In the genomic region with DNA sequence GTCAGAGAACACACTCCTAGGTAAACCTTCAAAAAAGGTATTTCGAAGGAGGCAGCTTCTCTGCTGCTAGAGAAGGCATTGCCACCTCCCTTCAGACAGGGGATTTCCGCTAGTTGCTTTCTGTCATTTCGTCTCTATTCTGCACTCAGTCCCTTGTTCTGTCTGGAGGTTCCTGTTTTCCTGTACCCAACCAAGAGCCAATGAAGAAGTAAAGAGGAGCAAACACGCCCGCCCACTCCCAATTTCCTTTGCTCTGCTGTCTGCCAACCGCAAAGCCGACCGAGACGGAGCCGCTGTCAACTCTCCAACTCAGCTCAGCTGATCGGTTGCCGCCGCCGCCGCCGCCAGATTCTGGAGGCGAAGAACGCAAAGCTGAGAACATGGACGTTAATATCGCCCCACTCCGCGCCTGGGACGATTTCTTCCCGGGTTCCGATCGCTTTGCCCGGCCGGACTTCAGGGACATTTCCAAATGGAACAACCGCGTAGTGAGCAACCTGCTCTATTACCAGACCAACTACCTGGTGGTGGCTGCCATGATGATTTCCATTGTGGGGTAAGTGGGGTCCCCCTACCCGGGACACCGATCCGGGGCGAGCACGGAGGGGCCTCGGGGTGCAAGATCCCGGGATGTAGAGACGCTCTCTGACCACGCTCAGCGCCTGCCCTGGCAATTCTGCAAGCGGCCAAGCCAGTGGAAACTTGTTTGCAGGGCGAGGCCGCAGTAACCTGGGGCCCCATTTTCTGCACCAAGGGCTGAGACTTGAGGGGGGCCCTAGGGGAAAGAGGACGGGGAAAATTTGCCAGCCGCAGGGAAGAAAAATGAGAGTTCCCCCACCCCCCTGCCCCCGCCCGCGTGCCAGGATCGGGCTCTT, we compare ENCODE assay signal across 8 cellular contexts. TPM values are rescaled to one million over a fixed set of nuclear protein-coding genes. Genes with fewer than 3 reads are reported as not detected.
DNase-seq lines count a peak whose midpoint lies in the region; ATAC-seq and TF ChIP-seq lines count a peak whose summit lies in the region.

A gene with protein sequence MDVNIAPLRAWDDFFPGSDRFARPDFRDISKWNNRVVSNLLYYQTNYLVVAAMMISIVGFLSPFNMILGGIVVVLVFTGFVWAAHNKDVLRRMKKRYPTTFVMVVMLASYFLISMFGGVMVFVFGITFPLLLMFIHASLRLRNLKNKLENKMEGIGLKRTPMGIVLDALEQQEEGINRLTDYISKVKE (plus strand): TSS at position 270 of the 875 bp plus-strand sequence. CDS start 111 bp downstream, at position 381.

- DNase-seq in Calu3 (peak; percentile 88), PC-3 (peak; percentile 74), activated T-cell treated with anti-CD3 and anti-CD28 coated beads for 48 hours (ENCODE audit: low read depth) (peak; percentile 86), epithelial cell of proximal tubule (ENCODE audit: low read depth) (peak; percentile 82)
- DNase-seq in stimulated activated CD8-positive, alpha-beta memory T cell treated with anti-CD3 and anti-CD28 coated beads, Interleukin-4, amount 100 ng/mL, for 48 hours: peak; percentile 93

- BruUV-seq in Calu3 (replicated peaks; lab: Mats Ljungman, UMichigan) (TSS peak; percentile 28), PC-3 (replicated peaks; lab: Mats Ljungman, UMichigan) (TSS peak; percentile 60)

- H3K4me2 ChIP-seq in PC-3 (ENCODE audit: low read length): peak within 1 kb of the TSS; percentile 99

- 2% methylated on average over 49 of the region's 49 CpGs for WGBS in HUES64

- CTCF ChIA-PET in Calu3 (lab: Charles Lee): interaction anchor here (0.6 to 1.1 kb wide), 3 partner anchors 19 to 116 kb away, joined by 3 to 4 read pairs (median 3); no protein-coding TSS in a partner anchor
- CTCF ChIA-PET in PC-3 (lab: Charles Lee): no interaction called here

- H3K9ac ChIP-seq in HUES64 (ENCODE audit: low read depth, low read length) (peak within 1 kb of the TSS; percentile 57), PC-3 (ENCODE audit: low read length) (peak within 1 kb of the TSS; percentile 94), mucosa of rectum (ENCODE audit: low read depth in 1 of 2, low read length in 2 of 2) (peak within 1 kb of the TSS; percentile 87 to 91)

- H3K4me3 ChIP-seq in HUES64 (ENCODE audit: low read length): peak within 1 kb of the TSS; percentile 85
- H3K4me3 ChIP-seq in PC-3 (ENCODE audit: low read length): peak within 1 kb of the TSS; percentile 85
- H3K4me3 ChIP-seq in epithelial cell of proximal tubule (ENCODE audit: low read depth, low read length): peak within 1 kb of the TSS; percentile 94
- H3K4me3 ChIP-seq in mucosa of rectum (ENCODE audit: low read length in 2 of 2): peak within 1 kb of the TSS; percentile 77 to 86

- H3K36me3 Mint-ChIP-seq in Calu3 (ENCODE audit: insufficient read depth, unreplicated experiment): peaks cover 41% of the 10 kb centered on the region

- H4K20me1 ChIP-seq in PC-3 (ENCODE audit: low read length): no peaks in the 10 kb centered on the region

- peak within 1 kb of the TSS; percentile 82 for H3K4me3 Mint-ChIP-seq in Calu3 (ENCODE audit: low read depth, unreplicated experiment)

- H3K27me3 ChIP-seq in HUES64 (ENCODE audit: insufficient read depth, low read length) (no peaks in the 10 kb centered on the region), PC-3 (ENCODE audit: low read length) (no peaks in the 10 kb centered on the region), mucosa of rectum (ENCODE audit: control insufficient read depth in 2 of 2, insufficient read depth in 2 of 2, low read length in 2 of 2) (no peaks in the 10 kb centered on the region)

- H3K79me2 ChIP-seq in PC-3 (ENCODE audit: low read length): peaks cover 43% of the 10 kb centered on the region

- peaks cover 50% of the 10 kb centered on the region for H3K4me1 ChIP-seq in HUES64 (ENCODE audit: insufficient read depth, low read length)
- H3K4me1 ChIP-seq in PC-3 (ENCODE audit: insufficient read depth, low read length): peaks cover 41% of the 10 kb centered on the region
- H3K4me1 ChIP-seq in mucosa of rectum (ENCODE audit: control insufficient read depth in 2 of 2, insufficient read depth in 2 of 2, low read length in 2 of 2): peaks cover 41 to 46% of the 10 kb centered on the region in 2 donors

- H3K9me3 Mint-ChIP-seq in Calu3 (ENCODE audit: low read depth, unreplicated experiment): no peaks in the 10 kb centered on the region

- H3K36me3 ChIP-seq in HUES64 (ENCODE audit: insufficient read depth, low read length): no peaks in the 10 kb centered on the region
- no peaks in the 10 kb centered on the region for H3K36me3 ChIP-seq in PC-3 (ENCODE audit: low read depth, low read length)
- H3K36me3 ChIP-seq in mucosa of rectum (ENCODE audit: control insufficient read depth in 2 of 2, insufficient read depth in 2 of 2, low read length in 2 of 2): peaks cover 0 to 4% of the 10 kb centered on the region in 2 donors

- H3K27ac Mint-ChIP-seq in Calu3 (ENCODE audit: unreplicated experiment): peak within 1 kb of the TSS; percentile 93

- POLR2A ChIA-PET in PC-3 (lab: Charles Lee; ENCODE audit: unreplicated experiment): interaction anchor here (1.0 kb wide), 1 partner anchor 32 kb away, joined by 6 read pairs; no protein-coding TSS in a partner anchor

- no peaks in the 10 kb centered on the region for H3K9me2 ChIP-seq in PC-3 (replicated peaks; ENCODE audit: low read length)

- no peaks in the 10 kb centered on the region for H3K27me3 Mint-ChIP-seq in Calu3 (ENCODE audit: unreplicated experiment)

- TF ChIP-seq CTCF in Calu3 (IDR thresholded peaks at IDR 0.05; ENCODE audit: unreplicated experiment) (no peak), PC-3 (conservative IDR thresholded peaks at IDR 0.05; ENCODE audit: low read depth, low read length) (no peak), epithelial cell of proximal tubule (conservative IDR thresholded peaks at IDR 0.05; ENCODE audit: low read depth, low read length) (no peak)

- H2AFZ ChIP-seq in PC-3 (ENCODE audit: low read length): peak within 1 kb of the TSS; percentile 90

- H3K27ac ChIP-seq in HUES64 (ENCODE audit: low read depth, low read length): no peak within 1 kb of the TSS
- H3K27ac ChIP-seq in PC-3 (ENCODE audit: low read length): peak within 1 kb of the TSS; percentile 99
- peak within 1 kb of the TSS; percentile 92 to 95 for H3K27ac ChIP-seq in mucosa of rectum (ENCODE audit: low read depth in 2 of 2, low read length in 2 of 2)

- H3K9me3 ChIP-seq in HUES64 (ENCODE audit: insufficient read depth, low read depth, low read length) (no peaks in the 10 kb centered on the region), PC-3 (ENCODE audit: low read length) (no peaks in the 10 kb centered on the region), mucosa of rectum (ENCODE audit: control insufficient read depth in 2 of 2, low read length in 2 of 2) (no peaks in the 10 kb centered on the region)

- peaks cover 42% of the 10 kb centered on the region for H3K4me1 Mint-ChIP-seq in Calu3 (ENCODE audit: low read depth, unreplicated experiment)

- peak; percentile 45 for ATAC-seq in GM21423 (IDR thresholded peaks at IDR 0.05; ENCODE audit: unreplicated experiment)
- peak; percentile 43 for ATAC-seq in PC-3

- intact Hi-C loops in Calu3 (cut with micrococcal nuclease; ENCODE audit: unreplicated experiment) (no loop called here), PC-3 (cut with micrococcal nuclease) (loop anchor here (5.0 kb wide), 1 partner anchor 33 kb away; a partner anchor contains a TSS)

- no peaks in the 10 kb centered on the region for H3F3A ChIP-seq in PC-3 (ENCODE audit: low read length, unreplicated experiment)

RNA-seq across cellular contexts. Expression of the gene that starts here (rescaled TPM):
- 65.5 and 76.9 TPM in 2 replicates for total RNA-seq in Calu3 (2022)
- polyA plus RNA-seq in HUES64 (2013, experiment 1 of 2): 25.5 TPM
- polyA plus RNA-seq in HUES64 (2013, experiment 2 of 2): 38.7 TPM
- total RNA-seq in PC-3 (2014; rRNA removed): 18.8 and 25.4 TPM in 2 replicates
- total RNA-seq in epithelial cell of proximal tubule: 80.7 and 114 TPM in 2 replicates
